ENCODE assay signal across 18 cellular contexts in genomic region chr10:111707066-111707465, GRCh38.
A peak's percentile ranks its signal among the peaks of the same experiment; 100 is the strongest.
DNase-seq lines count a peak whose midpoint lies in the region; ATAC-seq and TF ChIP-seq lines count a peak whose summit lies in the region.
"Had no signal": no experiment of that assay in that cellular context is flagged by ENCODE, and none has a peak within 500 bp of the region (broad histone marks: within the 10 kb centered on the region; RNA-seq: fewer than 3 reads in every experiment).

No MANE protein-coding gene starts in this region.

- H3K4me1 ChIP-seq in ACC112 (ENCODE audit: control insufficient read depth, insufficient read depth, low read length, unreplicated experiment) = no peaks in the 10 kb centered on the region
- H3K4me1 ChIP-seq in adipocyte (ENCODE audit: control insufficient read depth, insufficient read depth, low read length) = peaks cover 48% of the 10 kb centered on the region
- no peaks in the 10 kb centered on the region for H3K4me1 ChIP-seq in left lung
- no peaks in the 10 kb centered on the region for H3K4me1 ChIP-seq in OCI-LY7 (ENCODE audit: insufficient read depth, low read length, poor library complexity, severe bottlenecking)

- intact Hi-C loops in left lung (cut with DNase I) = no loop called here
- intact Hi-C loops in OCI-LY7 (cut with micrococcal nuclease; ENCODE audit: unreplicated experiment) = no loop called here

- H3K4me2 ChIP-seq in OCI-LY7 (ENCODE audit: low read length) = no peak overlapping the region

- H3K4me1 Mint-ChIP-seq in T-helper 17 cell = no peaks in the 10 kb centered on the region

- CTCF ChIA-PET in BJ (lab: Yijun Ruan, JAX) = no interaction called here
- CTCF ChIA-PET in OCI-LY7 (lab: Charles Lee; ENCODE audit: unreplicated experiment) = no interaction called here

- no peaks in the 10 kb centered on the region for H3K27me3 Mint-ChIP-seq in T-helper 17 cell

- no peaks in the 10 kb centered on the region for H3K36me3 Mint-ChIP-seq in T-helper 17 cell (ENCODE audit: low read depth)

- no peak overlapping the region for H3K4me3 Mint-ChIP-seq in T-helper 17 cell

- H3K9me2 ChIP-seq in OCI-LY7 (ENCODE audit: insufficient read depth, low read length) = no peaks in the 10 kb centered on the region

- H3K27me3 ChIP-seq in ACC112 (ENCODE audit: insufficient read depth, low read length) (no peaks in the 10 kb centered on the region), BJ (ENCODE audit: control insufficient read depth, insufficient read depth, low read length) (no peaks in the 10 kb centered on the region), adipocyte (replicated peaks; ENCODE audit: control insufficient read depth, insufficient read depth, low read length) (no peaks in the 10 kb centered on the region), left lung (no peaks in the 10 kb centered on the region)

- ATAC-seq in left lung (peak; percentile 48), GM19328 (IDR thresholded peaks at IDR 0.05; ENCODE audit: unreplicated experiment) (no peak), T-helper 17 cell (no peak)

- H3K4me3 ChIP-seq in ACC112 (ENCODE audit: low read depth, low read length) = no peak overlapping the region
- no peak overlapping the region for H3K4me3 ChIP-seq in BJ (ENCODE audit: low read depth, low read length)
- no peak overlapping the region for H3K4me3 ChIP-seq in adipocyte (ENCODE audit: low read length)
- no peak overlapping the region for H3K4me3 ChIP-seq in left lung
- no peak overlapping the region for H3K4me3 ChIP-seq in OCI-LY7 (ENCODE audit: low read depth, low read length, poor library complexity, severe bottlenecking)
- H3K4me3 ChIP-seq: SK-N-MC had no signal

- H3K79me2 ChIP-seq in ACC112 (ENCODE audit: control insufficient read depth, insufficient read depth, low read length, unreplicated experiment) (no peaks in the 10 kb centered on the region), OCI-LY7 (ENCODE audit: insufficient read depth, low read depth, low read length) (no peaks in the 10 kb centered on the region)

- H2AFZ ChIP-seq in ACC112 (ENCODE audit: low read length, unreplicated experiment) (no peak overlapping the region), OCI-LY7 (ENCODE audit: low read length) (no peak overlapping the region)

- H3K36me3 ChIP-seq in ACC112 (ENCODE audit: insufficient read depth, low read length) = no peaks in the 10 kb centered on the region
- H3K36me3 ChIP-seq in BJ (ENCODE audit: control insufficient read depth, insufficient read depth, low read length) = no peaks in the 10 kb centered on the region
- H3K36me3 ChIP-seq in adipocyte (ENCODE audit: control insufficient read depth, insufficient read depth, low read length, severe bottlenecking) = no peaks in the 10 kb centered on the region
- no peaks in the 10 kb centered on the region for H3K36me3 ChIP-seq in left lung
- no peaks in the 10 kb centered on the region for H3K36me3 ChIP-seq in OCI-LY7 (ENCODE audit: insufficient read depth, low read length)

- H3K27ac Mint-ChIP-seq in T-helper 17 cell = no peak overlapping the region

- H3K27ac ChIP-seq in ACC112 (ENCODE audit: low read depth, low read length) = peak overlapping the region; percentile 30
- H3K27ac ChIP-seq in left lung = no peak overlapping the region
- no peak overlapping the region for H3K27ac ChIP-seq in OCI-LY7 (ENCODE audit: low read depth, low read length, poor library complexity, severe bottlenecking)
- H3K27ac ChIP-seq: SK-N-MC had no signal

- DNase-seq in BJ (ENCODE audit: low read depth) (peak; percentile 4), adipocyte (ENCODE audit: low read depth) (no peak), left lung (no peak), superior temporal gyrus (ENCODE audit: extremely low spot score) (no peak), OCI-LY7 (ENCODE audit: low spot score) (no peak), T-helper 17 cell (no peak)
- DNase-seq: COR-L47, DMS 273 treated with DMSO at 0.1 percent for 48 hours, GDM1, NCI-H1105, NCI-H1694, NCI-H2081 treated with DMSO at 0.1 percent for 48 hours, NCI-H510A, NCI-H748 treated with DMSO at 0.1 percent for 48 hours, SHP77 had no signal

- H3K9me3 ChIP-seq in adipocyte (ENCODE audit: control insufficient read depth, low read length) (peaks cover 3% of the 10 kb centered on the region), left lung (peaks cover 0 to 4% of the 10 kb centered on the region in 2 donors), OCI-LY7 (ENCODE audit: low read length) (no peaks in the 10 kb centered on the region), T-helper 17 cell (ENCODE audit: control insufficient read depth, low read length, poor library complexity, severe bottlenecking) (no peaks in the 10 kb centered on the region)

- no peaks in the 10 kb centered on the region for H4K20me1 ChIP-seq in OCI-LY7 (ENCODE audit: insufficient read depth, low read length)

- POLR2A ChIA-PET in BJ (lab: Charles Lee) = interaction anchor here (0.5 kb wide), 1 partner anchor 631 kb away, joined by 5 read pairs; no protein-coding TSS in a partner anchor
- POLR2A ChIA-PET in OCI-LY7 (lab: Charles Lee) = no interaction called here

- peak overlapping the region; percentile 57 for H3K9ac ChIP-seq in adipocyte (ENCODE audit: low read length)

- TF ChIP-seq CTCF in BJ (IDR thresholded peaks at IDR 0.05; ENCODE audit: insufficient read depth, low read depth, low read length) (no peak), left lung (IDR thresholded peaks at IDR 0.05) (no peak), OCI-LY7 (conservative IDR thresholded peaks at IDR 0.05; ENCODE audit: low read length) (no peak)

- BruUV-seq in OCI-LY7 (replicated peaks; lab: Mats Ljungman, UMichigan) = no TSS peak
